ENCODE assay signal across 9 cellular contexts in genomic region chr13:45194081-45194939, GRCh38. TPM values are rescaled to one million over a fixed set of nuclear protein-coding genes. Genes with fewer than 3 reads are reported as not detected.
DNase-seq lines count a peak whose midpoint lies in the region; ATAC-seq and TF ChIP-seq lines count a peak whose summit lies in the region.
"Had no signal": no experiment of that assay in that cellular context is flagged by ENCODE, and none has a peak within 500 bp of the region (broad histone marks: within the 10 kb centered on the region; RNA-seq: fewer than 3 reads in every experiment).

No MANE protein-coding gene starts in this region.

- H3K27me3 Mint-ChIP-seq in activated T-helper 1 cell treated with anti-CD3 and anti-CD28 coated beads, Interleukin-12 subunit alpha, Interleukin-12 subunit beta, Interleukin-2, Interleukin-4 antibody, amounts not matched to agents 30 ng/mL and 10 ng/mL and 1 ng/mL, durations not matched to agents 14 hours and 24 hours and 36 hours (ENCODE audit: insufficient read depth): no peaks in the 10 kb centered on the region

- no peak overlapping the region for H3K4me3 Mint-ChIP-seq in activated T-helper 1 cell treated with anti-CD3 and anti-CD28 coated beads, Interleukin-12 subunit alpha, Interleukin-12 subunit beta, Interleukin-2, Interleukin-4 antibody, amounts not matched to agents 30 ng/mL and 10 ng/mL and 1 ng/mL, durations not matched to agents 14 hours and 24 hours and 36 hours

- DNase-seq in body of pancreas (peak; percentile 8 to 28 (median 20)), right atrium auricular region (ENCODE audit: low spot score) (peak; percentile 74), putamen (ENCODE audit: low spot score) (peak; percentile 92)
- DNase-seq in activated T-helper 1 cell treated with anti-CD3 and anti-CD28 coated beads, Interleukin-12 subunit alpha, Interleukin-12 subunit beta, Interleukin-2, Interleukin-4 antibody, amounts not matched to agents 30 ng/mL and 10 ng/mL and 1 ng/mL, durations not matched to agents 14 hours and 24 hours and 36 hours (ENCODE audit: low spot score): no peak
- no peak for DNase-seq in stimulated activated naive CD4-positive, alpha-beta T cell treated with Interleukin-2 at 50 U/mL for 16 hours (lab: John Stamatoyannopoulos, UW)
- no peak for DNase-seq in effector CD4-positive, alpha-beta T cell

- H3K9me3 ChIP-seq in HEK293 (ENCODE audit: control insufficient read depth, insufficient read depth, low read depth, low read length) (no peaks in the 10 kb centered on the region), body of pancreas (no peaks in the 10 kb centered on the region), right atrium auricular region (no peaks in the 10 kb centered on the region)

- no peak for TF ChIP-seq POLR2A in body of pancreas (IDR thresholded peaks at IDR 0.05)

- H3K27ac Mint-ChIP-seq in activated T-helper 1 cell treated with anti-CD3 and anti-CD28 coated beads, Interleukin-12 subunit alpha, Interleukin-12 subunit beta, Interleukin-2, Interleukin-4 antibody, amounts not matched to agents 30 ng/mL and 10 ng/mL and 1 ng/mL, durations not matched to agents 14 hours and 24 hours and 36 hours: no peak overlapping the region

- ATAC-seq in body of pancreas: peak; percentile 74
- no peak for ATAC-seq in GM18907 (IDR thresholded peaks at IDR 0.05; ENCODE audit: unreplicated experiment)

- no peaks in the 10 kb centered on the region for H3K36me3 ChIP-seq in HEK293 (ENCODE audit: control insufficient read depth in 2 of 2, insufficient read depth in 1 of 2, low read length in 2 of 2)
- no peaks in the 10 kb centered on the region for H3K36me3 ChIP-seq in body of pancreas (replicated peaks in 1 of 2; ENCODE audit: insufficient read depth in 1 of 2, low read depth in 2 of 2)
- H3K36me3 ChIP-seq in right atrium auricular region: no peaks in the 10 kb centered on the region

- H3K4me3 ChIP-seq in HEK293 (ENCODE audit: low read depth, low read length) (no peak overlapping the region), body of pancreas (no peak overlapping the region), right atrium auricular region (no peak overlapping the region)

- H3K27me3 ChIP-seq in body of pancreas: no peaks in the 10 kb centered on the region
- H3K27me3 ChIP-seq in right atrium auricular region: no peaks in the 10 kb centered on the region

- H3K9me3 Mint-ChIP-seq in activated T-helper 1 cell treated with anti-CD3 and anti-CD28 coated beads, Interleukin-12 subunit alpha, Interleukin-12 subunit beta, Interleukin-2, Interleukin-4 antibody, amounts not matched to agents 30 ng/mL and 10 ng/mL and 1 ng/mL, durations not matched to agents 14 hours and 24 hours and 36 hours: no peaks in the 10 kb centered on the region

- H3K4me1 Mint-ChIP-seq in activated T-helper 1 cell treated with anti-CD3 and anti-CD28 coated beads, Interleukin-12 subunit alpha, Interleukin-12 subunit beta, Interleukin-2, Interleukin-4 antibody, amounts not matched to agents 30 ng/mL and 10 ng/mL and 1 ng/mL, durations not matched to agents 14 hours and 24 hours and 36 hours (ENCODE audit: low read depth): peaks cover 22% of the 10 kb centered on the region

- H3K4me1 ChIP-seq in HEK293 (ENCODE audit: control insufficient read depth, insufficient read depth, low read length) (no peaks in the 10 kb centered on the region), body of pancreas (peaks cover 6% of the 10 kb centered on the region), right atrium auricular region (peaks cover 0 to 17% of the 10 kb centered on the region in 2 donors)

- peaks cover 5% of the 10 kb centered on the region for H3K36me3 Mint-ChIP-seq in activated T-helper 1 cell treated with anti-CD3 and anti-CD28 coated beads, Interleukin-12 subunit alpha, Interleukin-12 subunit beta, Interleukin-2, Interleukin-4 antibody, amounts not matched to agents 30 ng/mL and 10 ng/mL and 1 ng/mL, durations not matched to agents 14 hours and 24 hours and 36 hours (ENCODE audit: low read depth)

- CTCF ChIA-PET in HEK293 (lab: Yijun Ruan, JAX): interaction anchor here (0.7 to 1.1 kb wide), 2 partner anchors 37 to 63 kb away, joined by 3 read pairs; no protein-coding TSS in a partner anchor

- intact Hi-C loops in body of pancreas (cut with DNase I): no loop called here
- intact Hi-C loops in activated T-helper 1 cell treated with anti-CD3 and anti-CD28 coated beads, Interleukin-12 subunit alpha, Interleukin-12 subunit beta, Interleukin-2, Interleukin-4 antibody, amounts not matched to agents 30 ng/mL and 10 ng/mL and 1 ng/mL, durations not matched to agents 14 hours and 24 hours and 36 hours (cut with micrococcal nuclease): no loop called here

- POLR2A ChIA-PET in HEK293 (lab: Yijun Ruan, JAX): interaction anchor here (0.6 kb wide), 1 partner anchor 219 kb away, joined by 3 read pairs; no protein-coding TSS in a partner anchor

- H3K27ac ChIP-seq in HEK293 (ENCODE audit: extremely low read depth, low read depth, low read length) (no peak overlapping the region), body of pancreas (peak overlapping the region in 1 of 4 donors; percentile 79), right atrium auricular region (no peak overlapping the region)

- 59 to 79% methylated on average over 15 of the region's 15 CpGs for WGBS in body of pancreas, 2 donors

- no peak for TF ChIP-seq CTCF in HEK293 (tag by site-specific recombination; IDR thresholded peaks at IDR 0.05)
- TF ChIP-seq CTCF in body of pancreas (IDR thresholded peaks at IDR 0.05): peak in 5 of 7 experiments; percentile 11 to 42 (median 35)
- peak in 1 of 2 donors; percentile 59 for TF ChIP-seq CTCF in right atrium auricular region (IDR thresholded peaks at IDR 0.05)

TF ChIP-seq in HEK293, 187 proteins besides CTCF, POLR2A, EP300 and RAD21:
- TF ChIP-seq ZNF37A (tag by site-specific recombination; IDR thresholded peaks at IDR 0.05) (no peak), ZNF600 (tag by site-specific recombination; IDR thresholded peaks at IDR 0.05) (peak; percentile 93), ZNF658 (tag by site-specific recombination; IDR thresholded peaks at IDR 0.05) (no peak), ZNF654 (tag by site-specific recombination; IDR thresholded peaks at IDR 0.05; ENCODE audit: low read depth) (0 out of 2 replicates have a peak, but pooled peaks have one; percentile 10), ZNF624 (tag by site-specific recombination; IDR thresholded peaks at IDR 0.05) (no peak), ZNF2 (tag by site-specific recombination; IDR thresholded peaks at IDR 0.05) (no peak), ZBTB20 (tag by site-specific recombination; IDR thresholded peaks at IDR 0.05) (no peak), ZNF426 (tag by site-specific recombination; IDR thresholded peaks at IDR 0.05) (no peak), ZNF660 (tag by site-specific recombination; IDR thresholded peaks at IDR 0.05) (peak; percentile 99), PRDM1 (tag by site-specific recombination; IDR thresholded peaks at IDR 0.05) (peak; percentile 48; the same call in 1 of the 2 replicates), SP7 (tag by site-specific recombination; IDR thresholded peaks at IDR 0.05) (no peak), ZNF223 (tag by site-specific recombination; IDR thresholded peaks at IDR 0.05) (no peak), KLF7 (tag by site-specific recombination; IDR thresholded peaks at IDR 0.05; ENCODE audit: borderline replicate concordance) (no peak), ZNF621 (tag by site-specific recombination; IDR thresholded peaks at IDR 0.05) (no peak)
- TF ChIP-seq, protein P1, sequence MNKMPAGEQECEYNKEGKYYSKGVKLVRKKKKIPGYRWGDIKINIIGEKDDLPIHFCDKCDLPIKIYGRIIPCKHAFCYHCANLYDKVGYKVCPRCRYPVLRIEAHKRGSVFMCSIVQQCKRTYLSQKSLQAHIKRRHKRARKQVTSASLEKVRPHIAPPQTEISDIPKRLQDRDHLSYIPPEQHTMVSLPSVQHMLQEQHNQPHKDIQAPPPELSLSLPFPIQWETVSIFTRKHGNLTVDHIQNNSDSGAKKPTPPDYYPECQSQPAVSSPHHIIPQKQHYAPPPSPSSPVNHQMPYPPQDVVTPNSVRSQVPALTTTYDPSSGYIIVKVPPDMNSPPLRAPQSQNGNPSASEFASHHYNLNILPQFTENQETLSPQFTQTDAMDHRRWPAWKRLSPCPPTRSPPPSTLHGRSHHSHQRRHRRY (tag by site-specific recombination; IDR thresholded peaks at IDR 0.05): no peak
- TF ChIP-seq, protein P2, sequence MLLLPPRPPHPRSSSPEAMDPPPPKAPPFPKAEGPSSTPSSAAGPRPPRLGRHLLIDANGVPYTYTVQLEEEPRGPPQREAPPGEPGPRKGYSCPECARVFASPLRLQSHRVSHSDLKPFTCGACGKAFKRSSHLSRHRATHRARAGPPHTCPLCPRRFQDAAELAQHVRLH (tag by site-specific recombination; IDR thresholded peaks at IDR 0.05): no peak
TF ChIP-seq in HEK293: peak in this region for 4.

RNA-seq across cellular contexts. Expression of gene KCTD4, which starts 6.5 kb away (rescaled TPM):
- total RNA-seq in body of pancreas (not detected), right atrium auricular region (under 1 TPM in 1 of 2 donors, not detected in 1; 0.16 TPM)
- total RNA-seq in activated T-helper 1 cell treated with anti-CD3 and anti-CD28 coated beads, Interleukin-12 subunit alpha, Interleukin-12 subunit beta, Interleukin-2, Interleukin-4 antibody, amounts not matched to agents 30 ng/mL and 10 ng/mL and 1 ng/mL, durations not matched to agents 14 hours and 24 hours and 36 hours: not detected in 2 replicates
- total RNA-seq: H4 had no signal

Comparison
In these comparisons a context has a peak if more than half of its experiments do, and no peak if none do; other contexts are left out.
1. DNase-seq: peak in body of pancreas (4 of 4), right atrium auricular region (single experiment) and putamen (single experiment); none in activated T-helper 1 cell treated with anti-CD3 and anti-CD28 coated beads, Interleukin-12 subunit alpha, Interleukin-12 subunit beta, Interleukin-2, Interleukin-4 antibody, amounts not matched to agents 30 ng/mL and 10 ng/mL and 1 ng/mL, durations not matched to agents 14 hours and 24 hours and 36 hours (single experiment), stimulated activated naive CD4-positive, alpha-beta T cell treated with Interleukin-2 at 50 U/mL for 16 hours (single experiment) and effector CD4-positive, alpha-beta T cell (single experiment).